In the genomic region with DNA sequence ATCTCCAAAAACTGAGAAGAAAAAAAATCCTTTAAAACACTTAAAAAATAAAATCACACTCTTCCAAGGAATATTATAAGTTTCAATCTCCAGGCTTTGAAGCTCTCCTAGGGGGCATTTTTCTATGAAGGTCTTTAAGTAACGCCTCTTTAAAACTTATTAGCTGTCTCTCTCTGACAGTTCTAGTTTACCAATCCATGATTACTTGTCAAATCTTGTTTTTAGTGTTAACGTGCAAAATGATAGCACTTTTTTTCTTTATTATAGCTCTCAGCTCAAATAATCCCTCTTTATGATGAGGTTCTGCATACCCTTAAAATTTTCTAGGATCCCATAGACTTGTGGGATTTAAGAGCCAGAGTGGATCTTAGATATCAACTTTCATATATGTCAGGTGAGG, we compare ENCODE assay signal across 8 cellular contexts.
"Had no signal": no experiment of that assay in that cellular context is flagged by ENCODE, and none has a peak within 500 bp of the region (broad histone marks: within the 10 kb centered on the region; RNA-seq: fewer than 3 reads in every experiment).

No MANE protein-coding gene starts in this region.

- ATAC-seq: GM12878 had no signal

- FAIRE-seq: G401.6, GM12878, GM12891, GM12892, GM18507, GM19239 had no signal

- DNase-seq: GDM1, GF-D8 had no signal

- H3K4me3 ChIP-seq: GM12878 had no signal
